9 cellular contexts compared by ENCODE assay signal in genomic region chr7:38179719-38180333, GRCh38. TPM values are rescaled to one million over a fixed set of nuclear protein-coding genes. Genes with fewer than 3 reads are reported as not detected.
A peak's percentile ranks its signal among the peaks of the same experiment; 100 is the strongest.
DNase-seq lines count a peak whose midpoint lies in the region; ATAC-seq and TF ChIP-seq lines count a peak whose summit lies in the region.
"Had no signal": no experiment of that assay in that cellular context is flagged by ENCODE, and none has a peak within 500 bp of the region (broad histone marks: within the 10 kb centered on the region; RNA-seq: fewer than 3 reads in every experiment).

No MANE protein-coding gene starts in this region.

- H3K4me1 Mint-ChIP-seq in T-helper 2 cell treated with Interferon-gamma antibody and Interleukin-4, amounts not matched to agents 5 μg/mL and 100 μg/mL, for 36 hours (ENCODE audit: low read depth), result peaks cover 41% of the 10 kb centered on the region
- peaks cover 45% of the 10 kb centered on the region for H3K4me1 Mint-ChIP-seq in activated B cell treated with CpG ODN at 0.5 μM for 24 hours
- H3K4me1 Mint-ChIP-seq in stimulated activated naive CD8-positive, alpha-beta T cell treated with anti-CD3 and anti-CD28 coated beads, Interleukin-15, amount 100 ng/mL, for 72 hours, result peaks cover 37% of the 10 kb centered on the region

- no peaks in the 10 kb centered on the region for H3K27me3 ChIP-seq in gastroesophageal sphincter

- WGBS in gastroesophageal sphincter (ENCODE audit: low coverage in 1 of 2), 2 donors, result 10 to 21% methylated on average over 3 of the region's 3 CpGs

- H3K4me3 ChIP-seq in gastroesophageal sphincter, result peak overlapping the region in 1 of 2 donors; percentile 70

- no peaks in the 10 kb centered on the region for H3K27me3 Mint-ChIP-seq in T-helper 2 cell treated with Interferon-gamma antibody and Interleukin-4, amounts not matched to agents 5 μg/mL and 100 μg/mL, for 36 hours (ENCODE audit: low read depth)
- no peaks in the 10 kb centered on the region for H3K27me3 Mint-ChIP-seq in activated B cell treated with CpG ODN at 0.5 μM for 24 hours
- H3K27me3 Mint-ChIP-seq in stimulated activated naive CD8-positive, alpha-beta T cell treated with anti-CD3 and anti-CD28 coated beads, Interleukin-15, amount 100 ng/mL, for 72 hours, result peaks cover 5% of the 10 kb centered on the region

- no peaks in the 10 kb centered on the region for H3K9me3 ChIP-seq in gastroesophageal sphincter

- peaks cover 8% of the 10 kb centered on the region for H3K36me3 Mint-ChIP-seq in T-helper 2 cell treated with Interferon-gamma antibody and Interleukin-4, amounts not matched to agents 5 μg/mL and 100 μg/mL, for 36 hours (ENCODE audit: low read depth)
- peaks cover 14% of the 10 kb centered on the region for H3K36me3 Mint-ChIP-seq in activated B cell treated with CpG ODN at 0.5 μM for 24 hours (ENCODE audit: low read depth)

- H3K9me3 Mint-ChIP-seq in T-helper 2 cell treated with Interferon-gamma antibody and Interleukin-4, amounts not matched to agents 5 μg/mL and 100 μg/mL, for 36 hours, result peaks cover 4% of the 10 kb centered on the region
- no peaks in the 10 kb centered on the region for H3K9me3 Mint-ChIP-seq in activated B cell treated with CpG ODN at 0.5 μM for 24 hours
- peaks cover 0 to 5% of the 10 kb centered on the region in 2 donors for H3K9me3 Mint-ChIP-seq in stimulated activated naive CD8-positive, alpha-beta T cell treated with anti-CD3 and anti-CD28 coated beads, Interleukin-15, amount 100 ng/mL, for 72 hours

- CTCF ChIA-PET in activated B cell treated with CpG ODN at 0.5 μM for 24 hours (lab: Charles Lee), result interaction anchor here (0.9 to 1.4 kb wide), 2 partner anchors 36 to 194 kb away, joined by 3 to 4 read pairs; no protein-coding TSS in a partner anchor

- POLR2A ChIA-PET in activated B cell treated with CpG ODN at 0.5 μM for 24 hours (lab: Charles Lee), result no interaction called here

- TF ChIP-seq POLR2A in gastroesophageal sphincter (IDR thresholded peaks at IDR 0.05), result no peak

- H3K4me3 Mint-ChIP-seq in T-helper 2 cell treated with Interferon-gamma antibody and Interleukin-4, amounts not matched to agents 5 μg/mL and 100 μg/mL, for 36 hours, result peak overlapping the region; percentile 97
- H3K4me3 Mint-ChIP-seq in activated B cell treated with CpG ODN at 0.5 μM for 24 hours, result peak overlapping the region; percentile 39
- peak overlapping the region; percentile 98 for H3K4me3 Mint-ChIP-seq in stimulated activated naive CD8-positive, alpha-beta T cell treated with anti-CD3 and anti-CD28 coated beads, Interleukin-15, amount 100 ng/mL, for 72 hours

- peaks cover 6 to 44% (median 7%) of the 10 kb centered on the region in 3 donors for H3K4me1 ChIP-seq in gastroesophageal sphincter

- TF ChIP-seq EP300 in gastroesophageal sphincter (IDR thresholded peaks at IDR 0.05), result no peak

- peak overlapping the region; percentile 46 for H3K27ac Mint-ChIP-seq in T-helper 2 cell treated with Interferon-gamma antibody and Interleukin-4, amounts not matched to agents 5 μg/mL and 100 μg/mL, for 36 hours
- peak overlapping the region; percentile 50 for H3K27ac Mint-ChIP-seq in activated B cell treated with CpG ODN at 0.5 μM for 24 hours
- no peak overlapping the region for H3K27ac Mint-ChIP-seq in stimulated activated naive CD8-positive, alpha-beta T cell treated with anti-CD3 and anti-CD28 coated beads, Interleukin-15, amount 100 ng/mL, for 72 hours

- no peak for TF ChIP-seq CTCF in activated B cell treated with CpG ODN at 0.5 μM for 24 hours (IDR thresholded peaks at IDR 0.05)
- TF ChIP-seq CTCF in gastroesophageal sphincter (IDR thresholded peaks at IDR 0.05), result no peak

- intact Hi-C loops in activated B cell treated with CpG ODN at 0.5 μM for 24 hours (cut with micrococcal nuclease), result loop anchor here (2.0 to 10.0 kb wide), 10 partner anchors 35 to 1955 kb away; partner anchors contain the start of genes ELMO1, MPLKIP, RALA and SUGCT

- ATAC-seq in activated B cell treated with CpG ODN at 0.5 μM for 24 hours (ENCODE audit: low read depth) (no peak), gastroesophageal sphincter (no peak), GM19452 (IDR thresholded peaks at IDR 0.05; ENCODE audit: unreplicated experiment) (no peak), HG02852 (IDR thresholded peaks at IDR 0.05; ENCODE audit: unreplicated experiment) (no peak)
- ATAC-seq in stimulated activated naive CD8-positive, alpha-beta T cell treated with anti-CD3 and anti-CD28 coated beads, Interleukin-15, amount 100 ng/mL, for 72 hours, result no peak

- H3K36me3 ChIP-seq in gastroesophageal sphincter, result no peaks in the 10 kb centered on the region

- H3K27ac ChIP-seq in gastroesophageal sphincter, result peak overlapping the region; percentile 40 to 95 (median 91)

- no peak for DNase-seq in T-helper 2 cell treated with Interferon-gamma antibody and Interleukin-4, amounts not matched to agents 5 μg/mL and 100 μg/mL, for 36 hours (ENCODE audit: low spot score)
- DNase-seq in T-helper 2 cell (no peak), activated B cell treated with CpG ODN at 0.5 μM for 24 hours (no peak), NCI-H187 treated with DMSO at 0.1 percent for 48 hours (lab: John Stamatoyannopoulos, UW) (no peak)
- DNase-seq in stimulated activated naive CD8-positive, alpha-beta T cell treated with anti-CD3 and anti-CD28 coated beads, Interleukin-15, amount 100 ng/mL, for 72 hours, result no peak
- DNase-seq: NCI-H1694 had no signal

RNA-seq across cellular contexts. Expression of gene STARD3NL, which starts 1.8 kb away (rescaled TPM):
- total RNA-seq in activated B cell treated with CpG ODN at 0.5 μM for 24 hours (16.2 and 17.4 TPM in 2 replicates), gastroesophageal sphincter (10 to 100 TPM; 33.7 to 58.9 (median 37.8) TPM)

Comparison
In these comparisons a context has a peak if more than half of its experiments do, and no peak if none do; other contexts are left out.
1. H3K27ac Mint-ChIP-seq: peak in T-helper 2 cell treated with Interferon-gamma antibody and Interleukin-4, amounts not matched to agents 5 μg/mL and 100 μg/mL, for 36 hours (single experiment) and activated B cell treated with CpG ODN at 0.5 μM for 24 hours (single experiment); none in stimulated activated naive CD8-positive, alpha-beta T cell treated with anti-CD3 and anti-CD28 coated beads, Interleukin-15, amount 100 ng/mL, for 72 hours (0 of 2).
2. H3K4me3 Mint-ChIP-seq: peak in every context shown above with its lines; median percentile 98 in stimulated activated naive CD8-positive, alpha-beta T cell treated with anti-CD3 and anti-CD28 coated beads, Interleukin-15, amount 100 ng/mL, for 72 hours; 97 in T-helper 2 cell treated with Interferon-gamma antibody and Interleukin-4, amounts not matched to agents 5 μg/mL and 100 μg/mL, for 36 hours; 39 in activated B cell treated with CpG ODN at 0.5 μM for 24 hours.